In the genomic region with DNA sequence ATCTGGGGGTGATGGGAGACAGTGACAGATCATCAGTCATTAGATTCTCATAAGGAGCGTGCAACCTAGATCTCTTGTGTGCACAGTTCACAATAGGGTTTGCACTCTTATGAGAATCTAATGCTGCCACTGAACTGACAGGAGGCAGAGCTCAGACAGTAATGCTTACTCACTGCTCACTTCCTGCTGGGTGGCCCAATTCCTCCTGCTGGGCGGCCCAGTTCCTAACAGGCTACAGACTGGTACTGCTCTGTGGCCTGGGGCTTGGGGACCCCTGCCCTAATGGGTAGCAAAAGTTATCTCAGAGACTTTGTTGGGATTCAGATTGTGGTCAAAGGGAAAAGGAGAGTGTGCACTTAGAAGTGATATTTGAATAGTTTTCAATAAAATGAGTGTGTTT, we compare ENCODE assay signal across 17 cellular contexts.
"Had no signal": no experiment of that assay in that cellular context is flagged by ENCODE, and none has a peak within 500 bp of the region (broad histone marks: within the 10 kb centered on the region; RNA-seq: fewer than 3 reads in every experiment).

No MANE protein-coding gene starts in this region.

- H3K27me3 ChIP-seq: ascending aorta, gastroesophageal sphincter, testis had no signal

- H3K36me3 Mint-ChIP-seq: activated naive CD8-positive, alpha-beta T cell treated with anti-CD3 and anti-CD28 coated beads for 36 hours had no signal

- H3K9me3 Mint-ChIP-seq: activated T-cell treated with anti-CD3 and anti-CD28 coated beads, Interleukin-2, amount 50 U/mL, for 4 hours had no signal

- H3K4me3 Mint-ChIP-seq: activated naive CD8-positive, alpha-beta T cell treated with anti-CD3 and anti-CD28 coated beads for 36 hours; activated T-cell treated with anti-CD3 and anti-CD28 coated beads, Interleukin-2, amount 50 U/mL, for 4 hours; stimulated activated naive CD8-positive, alpha-beta T cell treated with anti-CD3 and anti-CD28 coated beads, Interleukin-15, amount 100 ng/mL, for 72 hours had no signal

- H3K4me1 Mint-ChIP-seq: stimulated activated naive CD8-positive, alpha-beta T cell treated with anti-CD3 and anti-CD28 coated beads, Interleukin-15, amount 100 ng/mL, for 72 hours had no signal

- H3K9ac ChIP-seq: parathyroid adenoma had no signal

- H3K27me3 Mint-ChIP-seq: activated naive CD8-positive, alpha-beta T cell treated with anti-CD3 and anti-CD28 coated beads for 36 hours; stimulated activated naive CD8-positive, alpha-beta T cell treated with anti-CD3 and anti-CD28 coated beads, Interleukin-15, amount 100 ng/mL, for 72 hours had no signal

- H3K27ac Mint-ChIP-seq: activated naive CD8-positive, alpha-beta T cell treated with anti-CD3 and anti-CD28 coated beads for 36 hours; stimulated activated naive CD8-positive, alpha-beta T cell treated with anti-CD3 and anti-CD28 coated beads, Interleukin-15, amount 100 ng/mL, for 72 hours had no signal

- H3K4me3 ChIP-seq: ascending aorta, dorsolateral prefrontal cortex, gastroesophageal sphincter, testis had no signal

- H3K27ac ChIP-seq: ascending aorta, dorsolateral prefrontal cortex, gastroesophageal sphincter, parathyroid adenoma, testis, WERI-Rb-1 had no signal

- H3K36me3 ChIP-seq: ascending aorta, gastroesophageal sphincter, WERI-Rb-1 had no signal

- ATAC-seq: activated T-cell treated with anti-CD3 and anti-CD28 coated beads, Interleukin-2, amount 50 U/mL, for 4 hours; gastroesophageal sphincter; left ventricle myocardium superior; stimulated activated naive CD8-positive, alpha-beta T cell treated with anti-CD3 and anti-CD28 coated beads, Interleukin-15, amount 100 ng/mL, for 72 hours had no signal

- H3K4me1 ChIP-seq: ascending aorta, gastroesophageal sphincter, parathyroid adenoma, testis had no signal

- H2AFZ ChIP-seq: parathyroid adenoma had no signal

- H3K79me2 ChIP-seq: parathyroid adenoma had no signal

- DNase-seq: activated CD4-positive, alpha-beta T cell treated with anti-CD3 and anti-CD28 coated beads for 48 hours; activated gamma-delta T cell treated with Interleukin-2 at 50 U/mL for 16 hours; activated naive CD8-positive, alpha-beta T cell treated with anti-CD3 and anti-CD28 coated beads for 36 hours; activated T-cell treated with anti-CD3 and anti-CD28 coated beads, Interleukin-2, amount 50 U/mL, for 4 hours; dorsolateral prefrontal cortex; islet precursor cell; left ventricle myocardium superior; retina; stimulated activated CD4-positive, alpha-beta T cell treated with anti-CD3 and anti-CD28 coated beads, Interleukin-15, amount 100 ng/mL, for 24 hours; stimulated activated CD4-positive, alpha-beta T cell treated with anti-CD3 and anti-CD28 coated beads, Interleukin-4, amount 100 ng/mL, for 24 hours; stimulated activated naive CD8-positive, alpha-beta T cell treated with anti-CD3 and anti-CD28 coated beads, Interleukin-15, amount 100 ng/mL, for 72 hours; T-helper 9 cell; testis; WERI-Rb-1 had no signal

- H3K9me3 ChIP-seq: ascending aorta, gastroesophageal sphincter, testis had no signal
